Comparison of ENCODE assay signal across 8 cellular contexts in the genomic region with DNA sequence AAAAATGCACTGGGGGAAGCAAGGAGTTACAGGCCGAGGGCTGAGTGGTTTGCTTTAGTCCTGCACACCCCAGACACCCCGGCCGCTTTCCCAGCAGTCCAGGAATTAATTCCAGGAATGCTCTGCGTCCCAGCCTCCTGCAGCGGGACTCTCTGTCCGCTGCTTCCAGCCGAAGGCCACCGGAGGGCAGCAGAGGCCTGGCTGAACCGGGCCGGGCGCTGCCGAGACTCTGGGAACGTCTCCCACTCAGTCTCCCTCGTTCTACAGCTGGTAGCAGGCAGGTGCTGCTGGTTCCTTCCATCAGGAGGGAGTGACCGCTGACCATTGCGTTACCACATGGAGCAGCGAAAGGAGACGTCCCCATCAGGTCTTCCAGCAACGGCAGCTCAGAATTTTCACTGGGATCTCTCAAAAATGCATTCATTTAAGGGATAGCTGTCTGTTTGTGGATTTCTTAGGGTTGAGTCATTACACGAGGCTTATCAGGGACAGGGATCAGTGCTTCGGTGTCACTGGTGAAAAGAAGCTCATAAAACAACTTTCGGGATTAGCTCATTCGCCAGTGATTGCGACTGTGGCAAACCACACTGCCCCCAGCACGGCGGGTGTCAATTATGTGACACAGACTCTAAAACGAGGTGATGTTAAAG. TPM values are rescaled to one million over a fixed set of nuclear protein-coding genes. Genes with fewer than 3 reads are reported as not detected.
DNase-seq lines count a peak whose midpoint lies in the region; ATAC-seq and TF ChIP-seq lines count a peak whose summit lies in the region.

No MANE protein-coding gene starts in this region.

- no peaks in the 10 kb centered on the region for H3K27me3 ChIP-seq in SK-N-SH (ENCODE audit: insufficient read depth)
- peaks cover 6% of the 10 kb centered on the region for H3K27me3 ChIP-seq in cardiac muscle cell
- no peaks in the 10 kb centered on the region for H3K27me3 ChIP-seq in prostate gland (replicated peaks; ENCODE audit: insufficient read depth)

- H3K36me3 Mint-ChIP-seq in activated naive CD8-positive, alpha-beta T cell treated with anti-CD3 and anti-CD28 coated beads, Interleukin-2, amount 10 ng/mL, durations not matched to agents 7 days and 5 days: no peaks in the 10 kb centered on the region

- no peak for TF ChIP-seq POLR2A in prostate gland (IDR thresholded peaks at IDR 0.05)

- H3K27me3 Mint-ChIP-seq in activated naive CD8-positive, alpha-beta T cell treated with anti-CD3 and anti-CD28 coated beads, Interleukin-2, amount 10 ng/mL, durations not matched to agents 7 days and 5 days: peaks cover 76% of the 10 kb centered on the region

- peak; percentile 74 for ATAC-seq in GM21825 (IDR thresholded peaks at IDR 0.05; ENCODE audit: unreplicated experiment)
- ATAC-seq in activated naive CD8-positive, alpha-beta T cell treated with anti-CD3 and anti-CD28 coated beads, Interleukin-2, amount 10 ng/mL, durations not matched to agents 7 days and 5 days (ENCODE audit: low read depth): peak; percentile 56

- no peaks in the 10 kb centered on the region for H3K9me2 ChIP-seq in SK-N-SH

- no peaks in the 10 kb centered on the region for H3K9me3 ChIP-seq in SK-N-SH
- H3K9me3 ChIP-seq in cardiac muscle cell (ENCODE audit: low read depth): no peaks in the 10 kb centered on the region
- no peaks in the 10 kb centered on the region for H3K9me3 ChIP-seq in prostate gland

- DNase-seq in DMS53 (lab: John Stamatoyannopoulos, UW) (peak; percentile 94), M059J (ENCODE audit: low read depth) (peak; percentile 87), SK-N-SH (peak; percentile 92), cardiac muscle cell (ENCODE audit: low read depth in 1 of 2, low spot score in 1 of 2) (peak; percentile 87 to 89), prostate gland (ENCODE audit: low spot score) (peak; percentile 74), ureter (ENCODE audit: low spot score) (peak; percentile 82)
- DNase-seq in activated naive CD8-positive, alpha-beta T cell treated with anti-CD3 and anti-CD28 coated beads, Interleukin-2, amount 10 ng/mL, durations not matched to agents 7 days and 5 days: peak; percentile 72

- peak overlapping the region; percentile 26 to 64 for H3K4me3 ChIP-seq in SK-N-SH (ENCODE audit: low read depth in 2 of 2, low read length in 1 of 2)
- no peak overlapping the region for H3K4me3 ChIP-seq in cardiac muscle cell
- no peak overlapping the region for H3K4me3 ChIP-seq in prostate gland

- no peaks in the 10 kb centered on the region for H3K79me2 ChIP-seq in SK-N-SH (ENCODE audit: insufficient read depth)

- H3K9me3 Mint-ChIP-seq in activated naive CD8-positive, alpha-beta T cell treated with anti-CD3 and anti-CD28 coated beads, Interleukin-2, amount 10 ng/mL, durations not matched to agents 7 days and 5 days: no peaks in the 10 kb centered on the region

- H3K27ac ChIP-seq in SK-N-SH (ENCODE audit: low read depth in 2 of 2, low read length in 1 of 2) (peak overlapping the region; percentile 59 to 84), cardiac muscle cell (no peak overlapping the region), prostate gland (no peak overlapping the region)

- WGBS in SK-N-SH (ENCODE audit: low lambda C conversion rate): 3% methylated on average over 17 of the region's 27 CpGs
- 3% methylated on average over 27 of the region's 27 CpGs for WGBS in prostate gland

- H3K27ac Mint-ChIP-seq in activated naive CD8-positive, alpha-beta T cell treated with anti-CD3 and anti-CD28 coated beads, Interleukin-2, amount 10 ng/mL, durations not matched to agents 7 days and 5 days: no peak overlapping the region

- TF ChIP-seq EP300 in SK-N-SH (IDR thresholded peaks at IDR 0.05; ENCODE audit: borderline replicate concordance in 1 of 2, low read depth in 1 of 2, low read length in 1 of 2): peak in 1 of 2 experiments; percentile 92; a peak in 2 of 4 replicates

- peak overlapping the region; percentile 61; the same call in 1 of the 2 replicates for H2AFZ ChIP-seq in SK-N-SH (ENCODE audit: low read depth)

- H3K4me1 Mint-ChIP-seq in activated naive CD8-positive, alpha-beta T cell treated with anti-CD3 and anti-CD28 coated beads, Interleukin-2, amount 10 ng/mL, durations not matched to agents 7 days and 5 days: peaks cover 30% of the 10 kb centered on the region

- H3K4me2 ChIP-seq in SK-N-SH: peak overlapping the region; percentile 69

- H3K4me1 ChIP-seq in SK-N-SH (ENCODE audit: control insufficient read depth in 1 of 2, insufficient read depth in 2 of 2, low read depth in 1 of 2, low read length in 1 of 2): peaks cover 11 to 12% of the 10 kb centered on the region in 2 experiments
- no peaks in the 10 kb centered on the region for H3K4me1 ChIP-seq in cardiac muscle cell (ENCODE audit: low read depth)
- no peaks in the 10 kb centered on the region for H3K4me1 ChIP-seq in prostate gland (replicated peaks)

- CTCF ChIA-PET in SK-N-SH (lab: Yijun Ruan, JAX): interaction anchor here (0.5 to 11.1 kb wide), 41 partner anchors 8 to 1617 kb away, joined by 3 to 244 read pairs (median 4); partner anchors contain the start of gene KLF6

- peak overlapping the region; percentile 35 for H3K4me3 Mint-ChIP-seq in activated naive CD8-positive, alpha-beta T cell treated with anti-CD3 and anti-CD28 coated beads, Interleukin-2, amount 10 ng/mL, durations not matched to agents 7 days and 5 days

- H3K36me3 ChIP-seq in SK-N-SH (replicated peaks in 1 of 2; ENCODE audit: control insufficient read depth in 1 of 2, insufficient read depth in 2 of 2, low read length in 1 of 2): no peaks in the 10 kb centered on the region
- H3K36me3 ChIP-seq in cardiac muscle cell: no peaks in the 10 kb centered on the region
- H3K36me3 ChIP-seq in prostate gland: no peaks in the 10 kb centered on the region

- H3F3A ChIP-seq in SK-N-SH (replicated peaks; ENCODE audit: insufficient read depth): no peaks in the 10 kb centered on the region

- intact Hi-C loops in prostate gland (cut with DNase I): loop anchor here (5.0 to 10.0 kb wide), 4 partner anchors 40 to 1575 kb away; no protein-coding TSS in a partner anchor

- peak; percentile 92 for TF ChIP-seq CTCF in SK-N-SH (IDR thresholded peaks at IDR 0.05)
- TF ChIP-seq CTCF in cardiac muscle cell (IDR thresholded peaks at IDR 0.05; ENCODE audit: low read depth, low read length): peak; percentile 94
- peak; percentile 66 to 92 (median 82) for TF ChIP-seq CTCF in prostate gland (IDR thresholded peaks at IDR 0.05)

- POLR2A ChIA-PET in SK-N-SH (lab: Yijun Ruan, JAX): no interaction called here
- POLR2A ChIA-PET in activated naive CD8-positive, alpha-beta T cell treated with anti-CD3 and anti-CD28 coated beads, Interleukin-2, amount 10 ng/mL, durations not matched to agents 7 days and 5 days (lab: Charles Lee): interaction anchor here (0.8 to 1.5 kb wide), 3 partner anchors 25 to 585 kb away, joined by 3 to 9 read pairs (median 3); partner anchors contain the start of gene PITRM1

- H4K20me1 ChIP-seq in SK-N-SH (ENCODE audit: insufficient read depth): no peaks in the 10 kb centered on the region

- TF ChIP-seq RAD21 in SK-N-SH (IDR thresholded peaks at IDR 0.05; ENCODE audit: low read length): peak; percentile 95

- H3K9ac ChIP-seq in SK-N-SH: peak overlapping the region; percentile 63; the same call in 1 of the 2 replicates

TF ChIP-seq in SK-N-SH, 30 proteins besides CTCF, POLR2A, EP300 and RAD21 (continues in another document):
- TF ChIP-seq ELF1 (IDR thresholded peaks at IDR 0.05) (no peak), PBX3 (IDR thresholded peaks at IDR 0.05) (peak; percentile 93), CHD2 (IDR thresholded peaks at IDR 0.05; ENCODE audit: low read length, partially characterized antibody) (no peak), RCOR1 (IDR thresholded peaks at IDR 0.05; ENCODE audit: low read length) (0 out of 2 replicates have a peak, but pooled peaks have one; percentile 30), EZH2phosphoT487 (IDR thresholded peaks at IDR 0.05; ENCODE audit: borderline replicate concordance, low read depth) (no peak), TCF12 (IDR thresholded peaks at IDR 0.05) (peak; percentile 84), USF2 (IDR thresholded peaks at IDR 0.05; ENCODE audit: borderline replicate concordance, low read depth, low read length) (no peak), JUND (IDR thresholded peaks at IDR 0.05) (peak; percentile 92)
- TF ChIP-seq, protein P1, sequence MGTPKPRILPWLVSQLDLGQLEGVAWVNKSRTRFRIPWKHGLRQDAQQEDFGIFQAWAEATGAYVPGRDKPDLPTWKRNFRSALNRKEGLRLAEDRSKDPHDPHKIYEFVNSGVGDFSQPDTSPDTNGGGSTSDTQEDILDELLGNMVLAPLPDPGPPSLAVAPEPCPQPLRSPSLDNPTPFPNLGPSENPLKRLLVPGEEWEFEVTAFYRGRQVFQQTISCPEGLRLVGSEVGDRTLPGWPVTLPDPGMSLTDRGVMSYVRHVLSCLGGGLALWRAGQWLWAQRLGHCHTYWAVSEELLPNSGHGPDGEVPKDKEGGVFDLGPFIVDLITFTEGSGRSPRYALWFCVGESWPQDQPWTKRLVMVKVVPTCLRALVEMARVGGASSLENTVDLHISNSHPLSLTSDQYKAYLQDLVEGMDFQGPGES (IDR thresholded peaks at IDR 0.05; ENCODE audit: low read depth, low read length): no peak

RNA-seq across cellular contexts. Expression of gene PITRM1, which starts 24.9 kb away (rescaled TPM):
- 45.3 and 57.4 TPM in 2 replicates for total RNA-seq in M059J (2014; rRNA removed; shearing (Covaris generic))
- polyA plus RNA-seq in SK-N-SH (2012; rRNA removed): 45.9 and 79.6 TPM in 2 replicates
- 46.3 and 52.8 TPM in 2 replicates for polyA plus RNA-seq in SK-N-SH (2012; cell fraction: cytosol; rRNA removed)
- polyA plus RNA-seq in SK-N-SH (2012; cell fraction: nucleus; rRNA removed): 185 and 200 TPM in 2 replicates
- total RNA-seq in activated naive CD8-positive, alpha-beta T cell treated with anti-CD3 and anti-CD28 coated beads, Interleukin-2, amount 10 ng/mL, durations not matched to agents 7 days and 5 days: 10 to 100 TPM; 64.4 to 65.2 TPM
- total RNA-seq in cardiac muscle cell: 54.3 and 59.3 TPM in 2 replicates
- 65.0 and 86.8 TPM in 2 replicates for polyA plus RNA-seq in cardiac muscle cell
- total RNA-seq in prostate gland: 100 to 1,000 TPM in 1 of 2 donors, 10 to 100 TPM in 1; 47.7 to 103 TPM
- total RNA-seq in ureter: 88.2 TPM

Comparison
In these comparisons a context has a peak if more than half of its experiments do, and no peak if none do; other contexts are left out.
1. H3K27ac ChIP-seq: peak in SK-N-SH (2 of 2); none in cardiac muscle cell (single experiment) and prostate gland (0 of 2).
2. H3K4me3 ChIP-seq: peak in SK-N-SH (2 of 2); none in cardiac muscle cell (single experiment) and prostate gland (0 of 2).
3. Peak in every context shown above with its lines, with median percentiles within 50 percentile points of each other: DNase-seq and CTCF ChIP-seq.